8 cellular contexts compared by ENCODE assay signal in genomic region chr1:10867138-10867721, GRCh38.
DNase-seq lines count a peak whose midpoint lies in the region; ATAC-seq, FAIRE-seq and TF ChIP-seq lines count a peak whose summit lies in the region.

No MANE protein-coding gene starts in this region.

- intact Hi-C loops in right cardiac atrium (cut with DNase I): loop anchor here in 3 of 4 donors (5.0 to 10.0 kb wide), 6 partner anchors 182 to 370 kb away; no protein-coding TSS in a partner anchor

- H3K4me1 ChIP-seq in SK-N-SH (ENCODE audit: control insufficient read depth in 1 of 2, insufficient read depth in 2 of 2, low read depth in 1 of 2, low read length in 1 of 2): peaks cover 0 to 17% of the 10 kb centered on the region in 2 experiments; a peak in 2 of 4 replicates
- H3K4me1 ChIP-seq in right cardiac atrium (ENCODE audit: control insufficient read depth, insufficient read depth, low read length): no peaks in the 10 kb centered on the region

- no peaks in the 10 kb centered on the region for H3K9me2 ChIP-seq in SK-N-SH

- no peak overlapping the region for H3K27ac Mint-ChIP-seq in activated naive CD8-positive, alpha-beta T cell treated with anti-CD3 and anti-CD28 coated beads for 36 hours

- CTCF ChIA-PET in SK-N-SH (lab: Yijun Ruan, JAX): interaction anchor here (0.5 to 4.5 kb wide), 88 partner anchors 10 to 436 kb away, joined by 3 to 28 read pairs (median 4); partner anchors contain the start of gene CORT

- H3K27me3 ChIP-seq in SK-N-SH (ENCODE audit: insufficient read depth) (0 out of 2 replicates have a peak, but pooled peaks cover 7% of the 10 kb centered on the region), right cardiac atrium (ENCODE audit: control insufficient read depth, insufficient read depth) (no peaks in the 10 kb centered on the region)

- ATAC-seq in right cardiac atrium (peak; percentile 68 to 81), HG02981 (IDR thresholded peaks at IDR 0.05; ENCODE audit: unreplicated experiment) (no peak), HG03045 (IDR thresholded peaks at IDR 0.05; ENCODE audit: unreplicated experiment) (no peak)

- H3F3A ChIP-seq in SK-N-SH (replicated peaks; ENCODE audit: insufficient read depth): no peaks in the 10 kb centered on the region

- H3K9me3 ChIP-seq in SK-N-SH (no peaks in the 10 kb centered on the region), right cardiac atrium (ENCODE audit: control insufficient read depth, low read length) (no peaks in the 10 kb centered on the region)

- no peak; a peak in 1 of 4 replicates for TF ChIP-seq EP300 in SK-N-SH (IDR thresholded peaks at IDR 0.05; ENCODE audit: borderline replicate concordance in 1 of 2, low read depth in 1 of 2, low read length in 1 of 2)

- no peaks in the 10 kb centered on the region for H4K20me1 ChIP-seq in SK-N-SH (ENCODE audit: insufficient read depth)

- WGBS in SK-N-SH (ENCODE audit: low lambda C conversion rate): 19% methylated on average over 8 of the region's 54 CpGs
- 2% methylated on average over 54 of the region's 54 CpGs for WGBS in right cardiac atrium

- no peak overlapping the region for H3K9ac ChIP-seq in SK-N-SH

- TF ChIP-seq RAD21 in SK-N-SH (IDR thresholded peaks at IDR 0.05; ENCODE audit: low read length): peak; percentile 66

- DNase-seq in D721Med (ENCODE audit: insufficient read length, low spot score): no peak
- peak; percentile 46 for DNase-seq in HT-29 (ENCODE audit: low spot score)
- DNase-seq in SK-N-SH: peak; percentile 95
- DNase-seq in activated naive CD8-positive, alpha-beta T cell treated with anti-CD3 and anti-CD28 coated beads for 36 hours: peak; percentile 68
- peak; percentile 57 to 88 (median 84) for DNase-seq in right cardiac atrium
- DNase-seq in skeletal muscle cell (ENCODE audit: low read depth): no peak

- peaks cover 10% of the 10 kb centered on the region for H3K4me1 Mint-ChIP-seq in activated naive CD8-positive, alpha-beta T cell treated with anti-CD3 and anti-CD28 coated beads for 36 hours

- no peak overlapping the region for H3K4me3 Mint-ChIP-seq in activated naive CD8-positive, alpha-beta T cell treated with anti-CD3 and anti-CD28 coated beads for 36 hours

- H3K27me3 Mint-ChIP-seq in activated naive CD8-positive, alpha-beta T cell treated with anti-CD3 and anti-CD28 coated beads for 36 hours: peaks cover 65% of the 10 kb centered on the region

- no peaks in the 10 kb centered on the region for H3K79me2 ChIP-seq in SK-N-SH (ENCODE audit: insufficient read depth)

- H3K27ac ChIP-seq in SK-N-SH (ENCODE audit: low read depth in 2 of 2, low read length in 1 of 2): no peak overlapping the region; a peak in 1 of 4 replicates
- no peak overlapping the region for H3K27ac ChIP-seq in right cardiac atrium (ENCODE audit: low read length)

- H2AFZ ChIP-seq in SK-N-SH (ENCODE audit: low read depth): peak overlapping the region; percentile 86; the same call in 1 of the 2 replicates

- H3K36me3 Mint-ChIP-seq in activated naive CD8-positive, alpha-beta T cell treated with anti-CD3 and anti-CD28 coated beads for 36 hours: no peaks in the 10 kb centered on the region

- FAIRE-seq in D721Med (lab: Jason Lieb, UNC): no peak

- H3K4me3 ChIP-seq in SK-N-SH (ENCODE audit: low read depth in 2 of 2, low read length in 1 of 2): peak overlapping the region; percentile 44 to 57; a peak in 3 of 4 replicates
- H3K4me3 ChIP-seq in right cardiac atrium (ENCODE audit: low read length): peak overlapping the region; percentile 49
- H3K4me3 ChIP-seq in skeletal muscle cell (ENCODE audit: low read depth, low read length): peak overlapping the region; percentile 44

- H3K9me3 Mint-ChIP-seq in activated naive CD8-positive, alpha-beta T cell treated with anti-CD3 and anti-CD28 coated beads for 36 hours: no peaks in the 10 kb centered on the region

- H3K36me3 ChIP-seq in SK-N-SH (replicated peaks in 1 of 2; ENCODE audit: control insufficient read depth in 1 of 2, insufficient read depth in 2 of 2, low read length in 1 of 2): no peaks in the 10 kb centered on the region

- POLR2A ChIA-PET in SK-N-SH (lab: Yijun Ruan, JAX): no interaction called here

- TF ChIP-seq CTCF in D721Med (IDR thresholded peaks at IDR 0.05; ENCODE audit: insufficient read depth, missing control alignments) (peak; percentile 44), SK-N-SH (IDR thresholded peaks at IDR 0.05) (peak; percentile 61)

- H3K4me2 ChIP-seq in SK-N-SH: peak overlapping the region; percentile 87; the same call in 1 of the 2 replicates

TF ChIP-seq in SK-N-SH, 30 proteins besides CTCF, POLR2A, EP300 and RAD21:
- no peak for TF ChIP-seq USF2 (IDR thresholded peaks at IDR 0.05; ENCODE audit: borderline replicate concordance, low read depth, low read length)
- TF ChIP-seq SMC3 (IDR thresholded peaks at IDR 0.05; ENCODE audit: low read depth, low read length): peak; percentile 68
- peak; percentile 57; the same call in 1 of the 2 replicates for TF ChIP-seq MXI1 (IDR thresholded peaks at IDR 0.05; ENCODE audit: low read depth, low read length)

Comparison
In these comparisons a context has a peak if more than half of its experiments do, and no peak if none do; other contexts are left out.
1. DNase-seq: peak in HT-29 (single experiment), SK-N-SH (single experiment), activated naive CD8-positive, alpha-beta T cell treated with anti-CD3 and anti-CD28 coated beads for 36 hours (single experiment) and right cardiac atrium (3 of 3); none in D721Med (single experiment) and skeletal muscle cell (single experiment).
2. ATAC-seq: peak in right cardiac atrium (2 of 2); none in HG02981 (single experiment) and HG03045 (single experiment).
3. Peak in every context shown above with its lines, with median percentiles within 50 percentile points of each other: H3K4me3 ChIP-seq.